ENCODE assay signal across 23 cellular contexts in the genomic region with DNA sequence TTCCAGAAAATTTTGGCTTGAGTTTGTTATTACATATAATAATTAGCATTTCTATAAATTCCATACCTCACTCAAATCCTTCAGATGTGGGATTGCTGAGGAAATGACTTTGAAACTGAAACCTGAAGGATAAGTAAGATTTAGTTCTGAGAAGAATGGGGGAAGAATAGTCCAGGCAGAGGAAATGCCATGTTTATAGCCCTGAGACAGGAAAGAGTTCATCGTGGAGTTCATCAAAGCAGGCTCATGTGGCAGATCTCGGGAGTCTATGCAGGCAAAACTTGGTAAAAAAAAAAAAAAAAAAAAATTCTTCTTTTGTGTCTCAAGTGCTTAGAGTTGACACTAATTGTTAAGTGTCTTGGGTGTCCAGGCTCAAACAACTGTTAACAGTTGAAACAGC. TPM values are rescaled to one million over a fixed set of nuclear protein-coding genes. Genes with fewer than 3 reads are reported as not detected.
A peak's percentile ranks its signal among the peaks of the same experiment; 100 is the strongest.
DNase-seq lines count a peak whose midpoint lies in the region; TF ChIP-seq lines count a peak whose summit lies in the region.
"Had no signal": no experiment of that assay in that cellular context is flagged by ENCODE, and none has a peak within 500 bp of the region (broad histone marks: within the 10 kb centered on the region; RNA-seq: fewer than 3 reads in every experiment).

No MANE protein-coding gene starts in this region.

- no peak overlapping the region for H3K4me3 Mint-ChIP-seq in endothelial cell (ENCODE audit: unreplicated experiment)
- no peak overlapping the region for H3K4me3 Mint-ChIP-seq in nephron progenitor cell
- no peak overlapping the region for H3K4me3 Mint-ChIP-seq in activated CD4-positive, alpha-beta memory T cell treated with anti-CD3 and anti-CD28 coated beads, Interleukin-2, amount 10 ng/mL, durations not matched to agents 7 days and 5 days
- H3K4me3 Mint-ChIP-seq: activated naive CD4-positive, alpha-beta T cell treated with anti-CD3 and anti-CD28 coated beads, Interleukin-2, amount 50 U/mL, for 24 hours; endodermal cell; GM23338 had no signal

- POLR2A ChIA-PET in activated CD4-positive, alpha-beta memory T cell treated with anti-CD3 and anti-CD28 coated beads, Interleukin-2, amount 10 ng/mL, durations not matched to agents 7 days and 5 days (lab: Charles Lee): no interaction called here

- DNase-seq in EL (peak; percentile 16), OCI-M1 (lab: John Stamatoyannopoulos, UW) (peak; percentile 23), endothelial cell (ENCODE audit: low spot score) (no peak), nephron progenitor cell (no peak), amniotic stem cell (lab: John Stamatoyannopoulos, UW) (no peak), NCI-H748 (lab: John Stamatoyannopoulos, UW; ENCODE audit: unreplicated experiment) (no peak)
- no peak for DNase-seq in activated CD4-positive, alpha-beta T cell treated with anti-CD3 and anti-CD28 coated beads for 48 hours
- no peak for DNase-seq in activated CD4-positive, alpha-beta memory T cell treated with anti-CD3 and anti-CD28 coated beads, Interleukin-2, amount 10 ng/mL, durations not matched to agents 7 days and 5 days
- DNase-seq: activated CD4-positive, alpha-beta T cell treated with anti-CD3 and anti-CD28 coated beads for 1 hour; activated T-cell treated with anti-CD3 and anti-CD28 coated beads, Interleukin-2, amount 50 U/mL, for 48 hours; AML-193; colonic mucosa; endodermal cell; foreskin fibroblast; MV-4-11; NCI-H1694 treated with DMSO at 0.1 percent for 48 hours; NCI-H345; PC-9; spleen; T1000; trophoblast cell had no signal

- TF ChIP-seq CTCF in endothelial cell (IDR thresholded peaks at IDR 0.05; ENCODE audit: unreplicated experiment): no peak
- no peak for TF ChIP-seq CTCF in nephron progenitor cell (IDR thresholded peaks at IDR 0.05)

- H3K36me3 Mint-ChIP-seq in endothelial cell (ENCODE audit: low read depth, unreplicated experiment): no peaks in the 10 kb centered on the region
- no peaks in the 10 kb centered on the region for H3K36me3 Mint-ChIP-seq in nephron progenitor cell (ENCODE audit: low read depth)
- H3K36me3 Mint-ChIP-seq in activated CD4-positive, alpha-beta memory T cell treated with anti-CD3 and anti-CD28 coated beads, Interleukin-2, amount 10 ng/mL, durations not matched to agents 7 days and 5 days (ENCODE audit: low read depth): no peaks in the 10 kb centered on the region
- H3K36me3 Mint-ChIP-seq: activated naive CD4-positive, alpha-beta T cell treated with anti-CD3 and anti-CD28 coated beads, Interleukin-2, amount 50 U/mL, for 24 hours had no signal

- H3K27ac Mint-ChIP-seq in endothelial cell (ENCODE audit: unreplicated experiment): peak overlapping the region; percentile 92
- peak overlapping the region; percentile 89 for H3K27ac Mint-ChIP-seq in nephron progenitor cell
- H3K27ac Mint-ChIP-seq in activated CD4-positive, alpha-beta memory T cell treated with anti-CD3 and anti-CD28 coated beads, Interleukin-2, amount 10 ng/mL, durations not matched to agents 7 days and 5 days: no peak overlapping the region
- H3K27ac Mint-ChIP-seq: activated naive CD4-positive, alpha-beta T cell treated with anti-CD3 and anti-CD28 coated beads, Interleukin-2, amount 50 U/mL, for 24 hours; endodermal cell; GM23338 had no signal

- CTCF ChIA-PET in activated CD4-positive, alpha-beta memory T cell treated with anti-CD3 and anti-CD28 coated beads, Interleukin-2, amount 10 ng/mL, durations not matched to agents 7 days and 5 days (lab: Charles Lee): no interaction called here

- H3K27me3 Mint-ChIP-seq in endothelial cell (ENCODE audit: unreplicated experiment) (peaks cover 2% of the 10 kb centered on the region), nephron progenitor cell (ENCODE audit: low read depth, poor library complexity) (peaks cover 6% of the 10 kb centered on the region)
- H3K27me3 Mint-ChIP-seq in activated CD4-positive, alpha-beta memory T cell treated with anti-CD3 and anti-CD28 coated beads, Interleukin-2, amount 10 ng/mL, durations not matched to agents 7 days and 5 days: no peaks in the 10 kb centered on the region
- H3K27me3 Mint-ChIP-seq: activated naive CD4-positive, alpha-beta T cell treated with anti-CD3 and anti-CD28 coated beads, Interleukin-2, amount 50 U/mL, for 24 hours had no signal

- H3K4me1 Mint-ChIP-seq in endothelial cell (ENCODE audit: unreplicated experiment): peaks cover 33% of the 10 kb centered on the region
- H3K4me1 Mint-ChIP-seq in nephron progenitor cell: peaks cover 25% of the 10 kb centered on the region
- no peaks in the 10 kb centered on the region for H3K4me1 Mint-ChIP-seq in activated CD4-positive, alpha-beta memory T cell treated with anti-CD3 and anti-CD28 coated beads, Interleukin-2, amount 10 ng/mL, durations not matched to agents 7 days and 5 days

- no peaks in the 10 kb centered on the region for H3K9me3 Mint-ChIP-seq in endothelial cell (ENCODE audit: unreplicated experiment)
- peaks cover 3% of the 10 kb centered on the region for H3K9me3 Mint-ChIP-seq in nephron progenitor cell
- no peaks in the 10 kb centered on the region for H3K9me3 Mint-ChIP-seq in activated CD4-positive, alpha-beta memory T cell treated with anti-CD3 and anti-CD28 coated beads, Interleukin-2, amount 10 ng/mL, durations not matched to agents 7 days and 5 days
- H3K9me3 Mint-ChIP-seq: activated naive CD4-positive, alpha-beta T cell treated with anti-CD3 and anti-CD28 coated beads, Interleukin-2, amount 50 U/mL, for 24 hours; GM23338 had no signal

RNA-seq across cellular contexts. Expression of a gene that starts 53.2 kb away (rescaled TPM):
- total RNA-seq in endothelial cell (ENCODE audit: unreplicated experiment): 107 TPM
- total RNA-seq in activated CD4-positive, alpha-beta memory T cell treated with anti-CD3 and anti-CD28 coated beads, Interleukin-2, amount 10 ng/mL, durations not matched to agents 7 days and 5 days: 100 to 1,000 TPM; 106 to 108 TPM

Comparison
In these comparisons a context has a peak if more than half of its experiments do, and no peak if none do; other contexts are left out.
1. DNase-seq: peak in EL (single experiment) and OCI-M1 (single experiment); none in endothelial cell (single experiment), nephron progenitor cell (single experiment), activated CD4-positive, alpha-beta T cell treated with anti-CD3 and anti-CD28 coated beads for 48 hours (single experiment), amniotic stem cell (single experiment), activated CD4-positive, alpha-beta memory T cell treated with anti-CD3 and anti-CD28 coated beads, Interleukin-2, amount 10 ng/mL, durations not matched to agents 7 days and 5 days (single experiment) and NCI-H748 (single experiment).